8 cellular contexts compared by ENCODE assay signal in genomic region chr7:150685219-150686029, GRCh38. TPM values are rescaled to one million over a fixed set of nuclear protein-coding genes. Genes with fewer than 3 reads are reported as not detected.
DNase-seq lines count a peak whose midpoint lies in the region; ATAC-seq and TF ChIP-seq lines count a peak whose summit lies in the region.

Gene GIMAP2, plus strand, starts transcription at chr7:150685706. Its CDS starts 1,354 bp downstream, at chr7:150687060.

- WGBS in adrenal gland, 4 donors = 8 to 22% (median 13%) methylated on average over 6 of the region's 6 CpGs

- DNase-seq in SIG-M5 treated with dmso at 0.1 percent for 504 hours (lab: John Stamatoyannopoulos, UW; ENCODE audit: unreplicated experiment) = peak; percentile 63
- DNase-seq in SIG-M5 (lab: John Stamatoyannopoulos, UW) = no peak
- DNase-seq in MG63 = no peak
- DNase-seq in adrenal gland = peak in 2 of 7 donors; percentile 19 to 20
- peak; percentile 49 for DNase-seq in kidney tubule cell (ENCODE audit: low spot score)
- DNase-seq in activated effector memory CD4-positive, alpha-beta T cell treated with anti-CD3 and anti-CD28 coated beads, Interleukin-2, amount 50 U/mL, for 16 hours = no peak

- H3K9me3 ChIP-seq in MG63 (no peaks in the 10 kb centered on the region), adrenal gland (replicated peaks in 1 of 3) (no peaks in the 10 kb centered on the region), subcutaneous abdominal adipose tissue (ENCODE audit: control insufficient read depth in 5 of 5, low read length in 5 of 5) (no peaks in the 10 kb centered on the region)

- H3K4me3 ChIP-seq in MG63 (peak within 1 kb of the TSS; percentile 52), adrenal gland (peak within 1 kb of the TSS in 3 of 4 donors; percentile 16 to 56 (median 23)), subcutaneous abdominal adipose tissue (ENCODE audit: low read depth in 1 of 5, low read length in 5 of 5) (peak within 1 kb of the TSS; percentile 59 to 76 (median 68))

- peak; percentile 98 for ATAC-seq in GM21825 (IDR thresholded peaks at IDR 0.05; ENCODE audit: unreplicated experiment)

- intact Hi-C loops in adrenal gland (cut with DNase I) = no loop called here

- H3K36me3 ChIP-seq in MG63 = no peaks in the 10 kb centered on the region
- no peaks in the 10 kb centered on the region for H3K36me3 ChIP-seq in adrenal gland (replicated peaks in 1 of 2)
- peaks cover 0 to 9% (median 6%) of the 10 kb centered on the region in 5 donors for H3K36me3 ChIP-seq in subcutaneous abdominal adipose tissue (ENCODE audit: control insufficient read depth in 5 of 5, insufficient read depth in 5 of 5, low read length in 5 of 5)

- no peak for TF ChIP-seq CTCF in adrenal gland (IDR thresholded peaks at IDR 0.05)

- TF ChIP-seq POLR2A in adrenal gland (IDR thresholded peaks at IDR 0.05) = no peak

- H3K27ac ChIP-seq in adrenal gland = peak within 1 kb of the TSS; percentile 52 to 76 (median 57)
- H3K27ac ChIP-seq in subcutaneous abdominal adipose tissue (ENCODE audit: low read depth, low read length) = peak within 1 kb of the TSS; percentile 78

- H3K27me3 ChIP-seq in MG63 (no peaks in the 10 kb centered on the region), adrenal gland (no peaks in the 10 kb centered on the region), subcutaneous abdominal adipose tissue (ENCODE audit: control insufficient read depth in 5 of 5, insufficient read depth in 4 of 5, low read length in 5 of 5) (no peaks in the 10 kb centered on the region)

- H3K9ac ChIP-seq in subcutaneous abdominal adipose tissue (ENCODE audit: low read length in 5 of 5) = peak within 1 kb of the TSS; percentile 57 to 94 (median 76)

- H3K4me1 ChIP-seq in adrenal gland (replicated peaks in 1 of 2) (peaks cover 6 to 12% of the 10 kb centered on the region in 2 donors), subcutaneous abdominal adipose tissue (ENCODE audit: control insufficient read depth in 5 of 5, insufficient read depth in 5 of 5, low read length in 5 of 5) (peaks cover 0 to 36% (median 10%) of the 10 kb centered on the region in 5 donors)

RNA-seq across cellular contexts. Expression of gene GIMAP2, which starts in this region (rescaled TPM):
- 3.1 and 8.3 TPM in 2 replicates for total RNA-seq in MG63 (2014; rRNA removed; shearing (Covaris generic); ENCODE audit: low replicate concordance)
- total RNA-seq in adrenal gland = 10 to 100 TPM in 7 of 8 donors, 1 to 10 TPM in 1; 8.1 to 23.6 (median 15.5) TPM
- polyA plus RNA-seq in adrenal gland = 10 to 100 TPM in 1 of 3 donors, 1 to 10 TPM in 2; 5.2 to 10.9 (median 7.8) TPM

Comparison
In these comparisons a context has a peak if more than half of its experiments do, and no peak if none do; other contexts are left out.
1. DNase-seq: peak in SIG-M5 treated with dmso at 0.1 percent for 504 hours (single experiment) and kidney tubule cell (single experiment); none in SIG-M5 (single experiment), MG63 (single experiment) and activated effector memory CD4-positive, alpha-beta T cell treated with anti-CD3 and anti-CD28 coated beads, Interleukin-2, amount 50 U/mL, for 16 hours (single experiment).
2. Peak in every context shown above with its lines, with median percentiles within 50 percentile points of each other: H3K4me3 ChIP-seq.